Comparison of ENCODE assay signal across 31 cellular contexts in genomic region chr3:38219609-38220197, GRCh38. TPM values are rescaled to one million over a fixed set of nuclear protein-coding genes. Genes with fewer than 3 reads are reported as not detected.
"Had no signal": no experiment of that assay in that cellular context is flagged by ENCODE, and none has a peak within 500 bp of the region (broad histone marks: within the 10 kb centered on the region; RNA-seq: fewer than 3 reads in every experiment).

No MANE protein-coding gene starts in this region.

- FAIRE-seq: endometrium, islet of Langerhans, keratinocyte had no signal

- ATAC-seq: effector memory CD8-positive, alpha-beta T cell; esophagus mucosa; gastrocnemius medialis; heart right ventricle; left cardiac atrium; left lung; left ventricle myocardium superior; lower lobe of right lung; naive thymus-derived CD4-positive, alpha-beta T cell had no signal

- DNase-seq: colonic mucosa; cortex of kidney; effector CD8-positive, alpha-beta T cell; effector memory CD8-positive, alpha-beta T cell; endodermal cell; erythroblast; esophagus squamous epithelium; foreskin fibroblast; foreskin melanocyte; gastrocnemius medialis; glutamatergic neuron; head of caudate nucleus; heart right ventricle; hippocampal formation; left cardiac atrium; left lung; left ventricle myocardium superior; lower lobe of right lung; mesendoderm; midbrain; naive thymus-derived CD4-positive, alpha-beta T cell had no signal

- H3K27me3 ChIP-seq: colonic mucosa, esophagus squamous epithelium, gastrocnemius medialis, heart right ventricle, left lung had no signal

- H3K36me3 ChIP-seq: colonic mucosa had no signal

- H3K4me3 Mint-ChIP-seq: dendritic cell treated with granulocyte-macrophage colony-stimulating factor and Interleukin-4, amounts not matched to agents 40 ng/mL and 50 ng/mL, for 4 days; effector memory CD8-positive, alpha-beta T cell; endodermal cell; memory B cell; naive thymus-derived CD4-positive, alpha-beta T cell had no signal

- H3K9me3 ChIP-seq: colonic mucosa, esophagus squamous epithelium, gastrocnemius medialis, heart right ventricle, left lung, lower lobe of right lung had no signal

- H3K4me3 ChIP-seq: colonic mucosa, esophagus squamous epithelium, gastrocnemius medialis, heart right ventricle, left lung, lower lobe of right lung had no signal

- H3K27me3 Mint-ChIP-seq: dendritic cell treated with granulocyte-macrophage colony-stimulating factor and Interleukin-4, amounts not matched to agents 40 ng/mL and 50 ng/mL, for 4 days; effector memory CD8-positive, alpha-beta T cell; memory B cell; naive thymus-derived CD4-positive, alpha-beta T cell had no signal

- H3K9me3 Mint-ChIP-seq: dendritic cell treated with granulocyte-macrophage colony-stimulating factor and Interleukin-4, amounts not matched to agents 40 ng/mL and 50 ng/mL, for 4 days; effector memory CD8-positive, alpha-beta T cell; endodermal cell; memory B cell; naive thymus-derived CD4-positive, alpha-beta T cell had no signal

- H3K4me1 ChIP-seq: colonic mucosa, gastrocnemius medialis, heart right ventricle, left lung, lower lobe of right lung had no signal

- H3K27ac ChIP-seq: colonic mucosa, epithelial cell of prostate, esophagus squamous epithelium, gastrocnemius medialis, heart right ventricle, left lung, lower lobe of right lung had no signal

- H3K27ac Mint-ChIP-seq: dendritic cell treated with granulocyte-macrophage colony-stimulating factor and Interleukin-4, amounts not matched to agents 40 ng/mL and 50 ng/mL, for 4 days; endodermal cell; memory B cell had no signal

RNA-seq across cellular contexts. Expression of gene SLC22A13, which starts 45.9 kb away (rescaled TPM):
- total RNA-seq: glomerular endothelial cell, kidney epithelial cell, left ventricle myocardium superior, mononuclear cell had no signal
- polyA plus RNA-seq: naive thymus-derived CD4-positive, alpha-beta T cell had no signal
